Comparison of ENCODE assay signal across 29 cellular contexts in the genomic region with DNA sequence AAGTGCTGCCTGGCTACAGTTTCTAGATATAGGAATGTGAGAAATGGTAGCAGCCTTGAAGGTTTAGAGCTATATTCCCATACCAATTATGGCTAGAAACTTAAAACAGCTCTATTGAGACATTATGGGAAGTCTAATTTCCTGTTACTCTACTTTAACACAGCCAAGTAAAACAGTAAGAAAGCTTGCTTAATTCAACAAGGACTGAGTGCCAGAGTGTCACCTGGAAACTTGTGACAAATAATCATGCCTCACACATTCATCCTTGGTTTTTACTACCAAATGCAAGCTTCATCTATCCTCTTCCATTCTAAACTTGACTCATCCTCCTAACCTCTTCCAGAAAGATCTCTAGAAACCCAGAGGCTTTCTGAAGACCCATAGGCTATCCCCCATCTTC. TPM values are rescaled to one million over a fixed set of nuclear protein-coding genes. Genes with fewer than 3 reads are reported as not detected.
DNase-seq lines count a peak whose midpoint lies in the region; ATAC-seq, FAIRE-seq and TF ChIP-seq lines count a peak whose summit lies in the region.
"Had no signal": no experiment of that assay in that cellular context is flagged by ENCODE, and none has a peak within 500 bp of the region (broad histone marks: within the 10 kb centered on the region; RNA-seq: fewer than 3 reads in every experiment).

No MANE protein-coding gene starts in this region.

- H3K4me2 ChIP-seq in osteoblast (ENCODE audit: insufficient read depth, low read length), result no peak overlapping the region

- H3K4me3 Mint-ChIP-seq in CD4-positive, alpha-beta T cell, result no peak overlapping the region
- no peak overlapping the region for H3K4me3 Mint-ChIP-seq in memory B cell
- H3K4me3 Mint-ChIP-seq: natural killer cell treated with Interleukin-12 subunit alpha and Interleukin-12 subunit beta and Interleukin-15 and Interleukin-18, amount 100 ng/mL, for 72 hours had no signal

- CTCF ChIA-PET in CD4-positive, alpha-beta T cell (lab: Charles Lee), result interaction anchor here (0.9 kb wide), 1 partner anchor 9 kb away, joined by 4 read pairs; no protein-coding TSS in a partner anchor

- H3K9me3 ChIP-seq in CD4-positive, alpha-beta T cell (ENCODE audit: control insufficient read depth, low read length), result no peaks in the 10 kb centered on the region
- H3K9me3 ChIP-seq in osteoblast (ENCODE audit: low read depth, low read length), result no peaks in the 10 kb centered on the region
- H3K9me3 ChIP-seq: HAP-1, thyroid gland had no signal

- peaks cover 48% of the 10 kb centered on the region for H3K36me3 Mint-ChIP-seq in CD4-positive, alpha-beta T cell (ENCODE audit: low read depth)
- peaks cover 33% of the 10 kb centered on the region for H3K36me3 Mint-ChIP-seq in memory B cell

- POLR2A ChIA-PET in CD4-positive, alpha-beta T cell (lab: Charles Lee), result interaction anchor here (1.1 to 1.3 kb wide), 2 partner anchors 10 to 20 kb away, joined by 3 read pairs; no protein-coding TSS in a partner anchor

- H3K27me3 ChIP-seq in CD4-positive, alpha-beta T cell (ENCODE audit: control insufficient read depth, insufficient read depth, low read length), result no peaks in the 10 kb centered on the region
- no peaks in the 10 kb centered on the region for H3K27me3 ChIP-seq in osteoblast (ENCODE audit: insufficient read depth, low read length)
- H3K27me3 ChIP-seq: esophagus squamous epithelium, thyroid gland had no signal

- ATAC-seq in CD4-positive, alpha-beta T cell (ENCODE audit: poor library complexity), result no peak
- no peak for ATAC-seq in memory B cell (ENCODE audit: low read depth)
- ATAC-seq in HG02885 (IDR thresholded peaks at IDR 0.05; ENCODE audit: poor library complexity, unreplicated experiment), result no peak
- no peak for ATAC-seq in HG03342 (IDR thresholded peaks at IDR 0.05; ENCODE audit: unreplicated experiment)
- ATAC-seq: K562; left cardiac atrium; natural killer cell treated with Interleukin-12 subunit alpha and Interleukin-12 subunit beta and Interleukin-15 and Interleukin-18, amount 100 ng/mL, for 72 hours had no signal

- peaks cover 64% of the 10 kb centered on the region for H3K79me2 ChIP-seq in osteoblast (ENCODE audit: insufficient read depth, low read length)

- DNase-seq in CD4-positive, alpha-beta T cell, result no peak
- DNase-seq in LNCaP clone FGC (ENCODE audit: low read depth) (peak; percentile 81), choroid plexus epithelial cell (ENCODE audit: low read depth) (peak; percentile 18), memory B cell (ENCODE audit: low spot score in 2 of 2) (no peak), osteoblast (ENCODE audit: insufficient read length, low spot score, missing footprints) (no peak), RCC 7860 (ENCODE audit: low spot score) (no peak)
- DNase-seq: activated CD4-positive, CD25-positive, alpha-beta regulatory T cell; activated naive CD4-positive, alpha-beta T cell treated with anti-CD3 and anti-CD28 coated beads, Interleukin-2, amount 50 U/mL, for 16 hours; anterior cingulate cortex; cerebellar nuclear complex; effector CD8-positive, alpha-beta T cell; esophagus squamous epithelium; left cardiac atrium; NCI-H1048; NCI-H187; NCI-H226; NCI-H774; posterior cingulate gyrus; small intestine; stimulated activated CD4-positive, alpha-beta T cell treated with anti-CD3 and anti-CD28 coated beads, Interleukin-2, amount 100 ng/mL, for 24 hours; stimulated activated naive CD4-positive, alpha-beta T cell; T1000; thyroid gland had no signal

- peaks cover 4% of the 10 kb centered on the region for H3K9me3 Mint-ChIP-seq in CD4-positive, alpha-beta T cell
- no peaks in the 10 kb centered on the region for H3K9me3 Mint-ChIP-seq in memory B cell

- peaks cover 23% of the 10 kb centered on the region for H3K4me1 ChIP-seq in osteoblast (ENCODE audit: insufficient read depth, low read length)

- peaks cover 44% of the 10 kb centered on the region for H3K4me1 Mint-ChIP-seq in CD4-positive, alpha-beta T cell (ENCODE audit: low read depth)
- peaks cover 14% of the 10 kb centered on the region for H3K4me1 Mint-ChIP-seq in memory B cell

- no peak overlapping the region for H3K27ac ChIP-seq in CD4-positive, alpha-beta T cell (ENCODE audit: low read depth, low read length)
- no peak overlapping the region for H3K27ac ChIP-seq in osteoblast (ENCODE audit: low read depth, low read length)
- H3K27ac ChIP-seq: C4-2B, esophagus squamous epithelium, thyroid gland had no signal

- FAIRE-seq in RCC 7860 (lab: Jason Lieb, UNC), result no peak
- FAIRE-seq: K562, small intestine had no signal

- intact Hi-C loops in CD4-positive, alpha-beta T cell (cut with DNase I, micrococcal nuclease), result no loop called here

- TF ChIP-seq CTCF in CD4-positive, alpha-beta T cell (IDR thresholded peaks at IDR 0.05), result no peak
- TF ChIP-seq CTCF in LNCaP clone FGC (IDR thresholded peaks at IDR 0.05; ENCODE audit: control insufficient read depth, extremely low read depth, insufficient read depth) (no peak), choroid plexus epithelial cell (conservative IDR thresholded peaks at IDR 0.05; ENCODE audit: low read depth, low read length) (no peak), osteoblast (IDR thresholded peaks at IDR 0.05; ENCODE audit: extremely low read depth, low read depth, low read length) (no peak)

- no peaks in the 10 kb centered on the region for H3K27me3 Mint-ChIP-seq in CD4-positive, alpha-beta T cell
- no peaks in the 10 kb centered on the region for H3K27me3 Mint-ChIP-seq in memory B cell
- H3K27me3 Mint-ChIP-seq: natural killer cell treated with Interleukin-12 subunit alpha and Interleukin-12 subunit beta and Interleukin-15 and Interleukin-18, amount 100 ng/mL, for 72 hours had no signal

- H2AFZ ChIP-seq in osteoblast (ENCODE audit: low read length), result no peak overlapping the region

- peaks cover 3% of the 10 kb centered on the region for H4K20me1 ChIP-seq in osteoblast (ENCODE audit: insufficient read depth, low read length)

- peak overlapping the region; percentile 5 for H3K27ac Mint-ChIP-seq in CD4-positive, alpha-beta T cell
- H3K27ac Mint-ChIP-seq in memory B cell, result peak overlapping the region; percentile 0
- H3K27ac Mint-ChIP-seq: natural killer cell treated with Interleukin-12 subunit alpha and Interleukin-12 subunit beta and Interleukin-15 and Interleukin-18, amount 100 ng/mL, for 72 hours had no signal

- H3K36me3 ChIP-seq in osteoblast (ENCODE audit: insufficient read depth, low read length), result peaks cover 2% of the 10 kb centered on the region

- H3K4me3 ChIP-seq in LNCaP clone FGC (ENCODE audit: low read depth, low read length) (no peak overlapping the region), choroid plexus epithelial cell (ENCODE audit: low read depth, low read length) (no peak overlapping the region), osteoblast (ENCODE audit: insufficient read depth, low read length) (no peak overlapping the region)
- H3K4me3 ChIP-seq: esophagus squamous epithelium, HAP-1, K562, thyroid gland had no signal

RNA-seq across cellular contexts. Expression of gene UBE3A, which starts 41.7 kb away (rescaled TPM):
- 100 to 1,000 TPM; 124 to 126 TPM for total RNA-seq in CD4-positive, alpha-beta T cell
- total RNA-seq in osteoblast, result 91.2 and 94.0 TPM in 2 replicates

Comparison
In these comparisons a context has a peak if more than half of its experiments do, and no peak if none do; other contexts are left out.
1. DNase-seq: peak in LNCaP clone FGC (single experiment) and choroid plexus epithelial cell (single experiment); none in CD4-positive, alpha-beta T cell (0 of 10), memory B cell (0 of 2), osteoblast (single experiment) and RCC 7860 (single experiment).